Comparison of ENCODE assay signal across 9 cellular contexts in the genomic region with DNA sequence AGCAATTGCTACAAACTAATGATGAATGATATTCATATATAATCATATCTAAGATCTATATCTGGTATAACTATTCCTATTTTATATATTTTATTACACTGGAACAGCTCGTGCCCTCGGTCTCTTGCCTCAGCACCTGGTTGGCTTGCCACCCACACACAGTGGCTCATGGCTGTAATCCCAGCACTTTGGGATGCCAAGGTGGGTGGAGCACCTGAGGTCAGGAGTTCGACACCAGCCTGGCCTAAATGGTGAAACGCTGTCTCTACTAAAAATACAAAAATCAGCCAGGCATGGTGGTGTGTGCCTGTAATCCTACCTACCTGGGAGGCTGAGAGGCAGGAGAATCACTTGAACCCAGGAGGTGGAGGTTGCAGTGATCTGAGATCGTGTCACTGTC. TPM values are rescaled to one million over a fixed set of nuclear protein-coding genes. Genes with fewer than 3 reads are reported as not detected.
A peak's percentile ranks its signal among the peaks of the same experiment; 100 is the strongest.
DNase-seq lines count a peak whose midpoint lies in the region; ATAC-seq and TF ChIP-seq lines count a peak whose summit lies in the region.
"Not testable (repeated sequence)": the region's sequence is repeated elsewhere in the genome, so short reads cannot be mapped to it uniquely, and the experiment has no call there.
"Had no signal": no experiment of that assay in that cellular context is flagged by ENCODE, and none has a peak within 500 bp of the region (broad histone marks: within the 10 kb centered on the region; RNA-seq: fewer than 3 reads in every experiment).

No MANE protein-coding gene starts in this region.

- not testable (repeated sequence) for H3K9me3 Mint-ChIP-seq in activated T-cell treated with anti-CD3 and anti-CD28 coated beads, Interleukin-2, amount 50 U/mL, for 72 hours; immature natural killer cell; neural crest cell; stimulated activated effector memory CD8-positive, alpha-beta T cell treated with anti-CD3 and anti-CD28 coated beads, Interleukin-12 subunit alpha, Interleukin-12 subunit beta, amount 100 ng/mL, for 72 hours

- H3K27me3 Mint-ChIP-seq in activated T-cell treated with anti-CD3 and anti-CD28 coated beads, Interleukin-2, amount 50 U/mL, for 72 hours (ENCODE audit: low read depth); immature natural killer cell (ENCODE audit: low read depth in 3 of 3); neural crest cell (ENCODE audit: low read depth): not testable (repeated sequence)

- not testable (repeated sequence) for ATAC-seq in Panc1; activated T-cell treated with anti-CD3 and anti-CD28 coated beads, Interleukin-2, amount 50 U/mL, for 72 hours (replicated peaks in 1 of 2); stimulated activated effector memory CD8-positive, alpha-beta T cell treated with anti-CD3 and anti-CD28 coated beads, Interleukin-12 subunit alpha, Interleukin-12 subunit beta, amount 100 ng/mL, for 72 hours

- not testable (repeated sequence) for BruUV-seq in Panc1 (replicated peaks; lab: Mats Ljungman, UMichigan)

- H3K4me3 ChIP-seq in HEK293 (ENCODE audit: low read depth, low read length); Panc1 (ENCODE audit: low read depth in 2 of 2, low read length in 2 of 2): not testable (repeated sequence)

- not testable (repeated sequence) for H3K36me3 ChIP-seq in HEK293 (ENCODE audit: control insufficient read depth in 2 of 2, insufficient read depth in 1 of 2, low read length in 2 of 2); Panc1 (ENCODE audit: control insufficient read depth, insufficient read depth, low read length)

- CTCF ChIA-PET in HEK293 (lab: Yijun Ruan, JAX) = interaction anchor here (1.0 to 1.6 kb wide), 4 partner anchors 12 to 214 kb away, joined by 4 to 9 read pairs (median 4); no protein-coding TSS in a partner anchor
- CTCF ChIA-PET in Panc1 (lab: Charles Lee) = interaction anchor here (0.5 to 1.4 kb wide), 6 partner anchors 12 to 136 kb away, joined by 3 to 8 read pairs (median 4); no protein-coding TSS in a partner anchor

- peaks cover 25% of the 10 kb centered on the region for H3K4me1 Mint-ChIP-seq in activated T-cell treated with anti-CD3 and anti-CD28 coated beads, Interleukin-2, amount 50 U/mL, for 72 hours (ENCODE audit: low read depth)
- H3K4me1 Mint-ChIP-seq in immature natural killer cell (peaks cover 12 to 17% of the 10 kb centered on the region in 2 donors), neural crest cell (peaks cover 13% of the 10 kb centered on the region)
- H3K4me1 Mint-ChIP-seq in stimulated activated effector memory CD8-positive, alpha-beta T cell treated with anti-CD3 and anti-CD28 coated beads, Interleukin-12 subunit alpha, Interleukin-12 subunit beta, amount 100 ng/mL, for 72 hours = peaks cover 17% of the 10 kb centered on the region

- peak overlapping the region; percentile 82 to 86 for H3K4me3 Mint-ChIP-seq in activated T-cell treated with anti-CD3 and anti-CD28 coated beads, Interleukin-2, amount 50 U/mL, for 72 hours
- H3K4me3 Mint-ChIP-seq in immature natural killer cell = peak overlapping the region; percentile 39 to 96 (median 84)
- H3K4me3 Mint-ChIP-seq in neural crest cell = peak overlapping the region; percentile 84
- peak overlapping the region; percentile 74 for H3K4me3 Mint-ChIP-seq in stimulated activated effector memory CD8-positive, alpha-beta T cell treated with anti-CD3 and anti-CD28 coated beads, Interleukin-12 subunit alpha, Interleukin-12 subunit beta, amount 100 ng/mL, for 72 hours

- not testable (repeated sequence) for H3K4me1 ChIP-seq in HEK293 (ENCODE audit: control insufficient read depth, insufficient read depth, low read length); Panc1 (ENCODE audit: control insufficient read depth, insufficient read depth, low read length)

- H3K27ac Mint-ChIP-seq in activated T-cell treated with anti-CD3 and anti-CD28 coated beads, Interleukin-2, amount 50 U/mL, for 72 hours = peak overlapping the region; percentile 82
- H3K27ac Mint-ChIP-seq in immature natural killer cell = peak overlapping the region; percentile 94 to 98 (median 96)
- not testable (repeated sequence) for H3K27ac Mint-ChIP-seq in neural crest cell (ENCODE audit: unreplicated experiment)
- H3K27ac Mint-ChIP-seq in stimulated activated effector memory CD8-positive, alpha-beta T cell treated with anti-CD3 and anti-CD28 coated beads, Interleukin-12 subunit alpha, Interleukin-12 subunit beta, amount 100 ng/mL, for 72 hours = peak overlapping the region; percentile 96

- not testable (repeated sequence) for H3K36me3 Mint-ChIP-seq in activated T-cell treated with anti-CD3 and anti-CD28 coated beads, Interleukin-2, amount 50 U/mL, for 72 hours (ENCODE audit: insufficient read depth in 2 of 2); immature natural killer cell; neural crest cell (ENCODE audit: low read depth); stimulated activated effector memory CD8-positive, alpha-beta T cell treated with anti-CD3 and anti-CD28 coated beads, Interleukin-12 subunit alpha, Interleukin-12 subunit beta, amount 100 ng/mL, for 72 hours

- H3K9me3 ChIP-seq in HEK293 (ENCODE audit: control insufficient read depth, insufficient read depth, low read depth, low read length); Panc1 (ENCODE audit: control insufficient read depth, insufficient read depth, low read depth, low read length): not testable (repeated sequence)

- not testable (repeated sequence) for H3K27me3 ChIP-seq in Panc1 (ENCODE audit: control insufficient read depth, insufficient read depth, low read length)

- not testable (repeated sequence) for TF ChIP-seq CTCF in HEK293 (tag by site-specific recombination; IDR thresholded peaks at IDR 0.05); Panc1 (IDR thresholded peaks at IDR 0.05); neural crest cell (conservative IDR thresholded peaks at IDR 0.05)

- not testable (repeated sequence) for DNase-seq in Panc1 (ENCODE audit: low read depth, low spot score); activated T-cell treated with anti-CD3 and anti-CD28 coated beads, Interleukin-2, amount 50 U/mL, for 72 hours; immature natural killer cell; neural crest cell (ENCODE audit: low read depth, low spot score); stimulated activated effector memory CD8-positive, alpha-beta T cell treated with anti-CD3 and anti-CD28 coated beads, Interleukin-12 subunit alpha, Interleukin-12 subunit beta, amount 100 ng/mL, for 72 hours (ENCODE audit: low spot score in 2 of 2)

- in situ Hi-C loops in Panc1 (cut with HindIII; ENCODE audit: low pct_unique_long_range_greater_than_20kb, low sequenced_read_pairs) = not testable (repeated sequence)

- intact Hi-C loops in Panc1 (cut with micrococcal nuclease; ENCODE audit: unreplicated experiment) = not testable (repeated sequence)

- POLR2A ChIA-PET in HEK293 (lab: Yijun Ruan, JAX) = interaction anchor here (0.9 to 1.7 kb wide), 2 partner anchors 105 to 171 kb away, joined by 3 to 7 read pairs; no protein-coding TSS in a partner anchor
- POLR2A ChIA-PET in Panc1 (lab: Charles Lee) = not testable (repeated sequence)

- not testable (repeated sequence) for H3K27ac ChIP-seq in HEK293 (ENCODE audit: extremely low read depth, low read depth, low read length)
- H3K27ac ChIP-seq in Panc1 (ENCODE audit: low read length) (peak overlapping the region; percentile 49; the same call in 1 of the 2 replicates), cingulate gyrus (ENCODE audit: low read depth, low read length) (peak overlapping the region; percentile 32)

TF ChIP-seq in HEK293, 187 proteins besides CTCF, POLR2A, EP300 and RAD21:
- TF ChIP-seq ZFHX2 (tag by site-specific recombination; conservative IDR thresholded peaks at IDR 0.05) (peak; percentile 64), EGR2 (tag by site-specific recombination; IDR thresholded peaks at IDR 0.05; ENCODE audit: low read depth) (peak; percentile 44; the same call in 1 of the 2 replicates)
TF ChIP-seq in HEK293: peak in this region for 2; not testable (repeated sequence) for 185.

RNA-seq across cellular contexts. Expression of a gene that starts 6.2 kb away (rescaled TPM):
- total RNA-seq in Panc1 (2021; ENCODE audit: unreplicated experiment) = 57.5 TPM
- 57.5 TPM for polyA plus RNA-seq in Panc1 (2012; ENCODE audit: insufficient read length)
- 10 to 100 TPM; 24.9 to 34.2 TPM for total RNA-seq in activated T-cell treated with anti-CD3 and anti-CD28 coated beads, Interleukin-2, amount 50 U/mL, for 72 hours
- polyA plus RNA-seq in immature natural killer cell = 10 to 100 TPM in 1 of 3 donors, 1 to 10 TPM in 2; 6.4 to 14.5 (median 7.3) TPM
- total RNA-seq in neural crest cell = 54.4 and 58.0 TPM in 2 replicates

RNA-seq across cellular contexts. Expression of a gene that starts 34.2 kb away (rescaled TPM):
- 104 TPM for total RNA-seq in Panc1 (2021; ENCODE audit: unreplicated experiment)
- polyA plus RNA-seq in Panc1 (2012; ENCODE audit: insufficient read length) = 74.5 TPM
- total RNA-seq in activated T-cell treated with anti-CD3 and anti-CD28 coated beads, Interleukin-2, amount 50 U/mL, for 72 hours = 10 to 100 TPM; 20.6 to 25.3 TPM
- polyA plus RNA-seq in immature natural killer cell = 1 to 10 TPM in 2 of 3 donors, under 1 TPM in 1; 0.39 to 5.0 (median 2.5) TPM
- total RNA-seq in neural crest cell = 45.1 and 50.0 TPM in 2 replicates

RNA-seq across cellular contexts. Expression of a gene that starts 34.6 kb away (rescaled TPM):
- 4.1 TPM for total RNA-seq in Panc1 (2021; ENCODE audit: unreplicated experiment)
- polyA plus RNA-seq in Panc1 (2012; ENCODE audit: insufficient read length) = 4.4 TPM
- total RNA-seq in activated T-cell treated with anti-CD3 and anti-CD28 coated beads, Interleukin-2, amount 50 U/mL, for 72 hours = 1 to 10 TPM; 1.0 to 1.3 TPM
- not detected for polyA plus RNA-seq in immature natural killer cell
- 13.4 and 16.9 TPM in 2 replicates for total RNA-seq in neural crest cell
- total RNA-seq: mononuclear cell had no signal

RNA-seq across cellular contexts. Expression of a gene that starts 56.3 kb away (rescaled TPM):
- total RNA-seq in Panc1 (2021; ENCODE audit: unreplicated experiment) = 10.6 TPM
- 8.1 TPM for polyA plus RNA-seq in Panc1 (2012; ENCODE audit: insufficient read length)
- total RNA-seq in activated T-cell treated with anti-CD3 and anti-CD28 coated beads, Interleukin-2, amount 50 U/mL, for 72 hours = 1 to 10 TPM; 2.8 to 3.7 TPM
- polyA plus RNA-seq in immature natural killer cell = 1 to 10 TPM; 1.5 to 4.0 (median 3.1) TPM
- total RNA-seq in neural crest cell = 0.23 and 0.41 TPM in 2 replicates
- total RNA-seq: HT1080 had no signal
